Comparison of ENCODE assay signal across 18 cellular contexts in the genomic region with DNA sequence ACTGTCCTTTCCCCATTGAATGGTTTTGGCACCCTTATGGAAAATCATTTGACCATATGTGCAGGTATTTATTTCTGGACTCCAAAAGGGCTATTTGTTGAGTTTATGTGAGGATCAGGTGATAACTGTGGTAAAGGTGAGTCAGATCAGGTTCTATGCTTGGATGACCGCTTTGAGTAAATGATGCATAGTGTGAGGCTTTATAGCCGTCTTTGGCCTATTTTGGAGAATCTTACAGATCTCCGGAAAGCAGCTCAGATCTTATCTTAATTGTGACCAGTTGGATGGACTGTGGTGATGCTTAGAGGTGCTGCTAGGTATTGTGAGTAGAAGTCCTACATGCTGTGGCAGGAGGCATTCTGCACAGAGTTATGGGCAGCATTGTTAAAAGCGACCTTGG.
DNase-seq lines count a peak whose midpoint lies in the region; ATAC-seq and TF ChIP-seq lines count a peak whose summit lies in the region.
"Had no signal": no experiment of that assay in that cellular context is flagged by ENCODE, and none has a peak within 500 bp of the region (broad histone marks: within the 10 kb centered on the region; RNA-seq: fewer than 3 reads in every experiment).

No MANE protein-coding gene starts in this region.

- H3K27ac Mint-ChIP-seq in progenitor cell of endocrine pancreas: no peak overlapping the region
- H3K27ac Mint-ChIP-seq: activated CD4-positive, alpha-beta memory T cell treated with anti-CD3 and anti-CD28 coated beads for 36 hours; CD4-positive, alpha-beta T cell; T-helper 1 cell treated with Interleukin-12 subunit alpha and Interleukin-12 subunit beta and Interleukin-4 antibody, amounts not matched to agents 30 μg/mL and 1 μg/mL, for 36 hours had no signal

- H3K9me3 ChIP-seq in esophagus squamous epithelium: peaks cover 0 to 13% (median 7%) of the 10 kb centered on the region in 3 donors

- in situ Hi-C loops in Caki2 (cut with HindIII; ENCODE audit: low pct_unique_long_range_greater_than_20kb, low sequenced_read_pairs): no loop called here

- 91 to 92% methylated on average over 4 of the region's 4 CpGs for WGBS in esophagus squamous epithelium, 2 donors

- no peaks in the 10 kb centered on the region for H3K27me3 Mint-ChIP-seq in progenitor cell of endocrine pancreas
- H3K27me3 Mint-ChIP-seq: activated CD4-positive, alpha-beta memory T cell treated with anti-CD3 and anti-CD28 coated beads for 36 hours; CD4-positive, alpha-beta T cell had no signal

- TF ChIP-seq CTCF in progenitor cell of endocrine pancreas (IDR thresholded peaks at IDR 0.05; ENCODE audit: unreplicated experiment): no peak
- TF ChIP-seq CTCF in esophagus squamous epithelium (IDR thresholded peaks at IDR 0.05): no peak

- H3K36me3 ChIP-seq in esophagus squamous epithelium: no peaks in the 10 kb centered on the region
- H3K36me3 ChIP-seq: tibial artery had no signal

- peak; percentile 82 for ATAC-seq in GM19043 (IDR thresholded peaks at IDR 0.05; ENCODE audit: low read depth, unreplicated experiment)
- ATAC-seq in HG02852 (IDR thresholded peaks at IDR 0.05; ENCODE audit: unreplicated experiment): peak; percentile 87
- peak; percentile 83 for ATAC-seq in HG03520 (IDR thresholded peaks at IDR 0.05; ENCODE audit: unreplicated experiment)
- ATAC-seq: foreskin keratinocyte had no signal

- H3K4me1 Mint-ChIP-seq in progenitor cell of endocrine pancreas (ENCODE audit: low read depth): no peaks in the 10 kb centered on the region

- TF ChIP-seq POLR2A in esophagus squamous epithelium (IDR thresholded peaks at IDR 0.05): no peak

- H3K4me1 ChIP-seq in esophagus squamous epithelium: no peaks in the 10 kb centered on the region
- H3K4me1 ChIP-seq: tibial artery had no signal

- no peak overlapping the region for H3K27ac ChIP-seq in esophagus squamous epithelium
- H3K27ac ChIP-seq: foreskin keratinocyte, HL-60, PC-9, tibial artery had no signal

- peak; percentile 35 for DNase-seq in Caki2 (ENCODE audit: low read depth)
- no peak for DNase-seq in activated effector memory CD4-positive, alpha-beta T cell treated with anti-CD3 and anti-CD28 coated beads, Interleukin-2, amount 50 U/mL, for 16 hours
- no peak for DNase-seq in NCI-H774 (lab: John Stamatoyannopoulos, UW)
- DNase-seq in progenitor cell of endocrine pancreas (ENCODE audit: low spot score, unreplicated experiment): no peak
- no peak for DNase-seq in esophagus squamous epithelium (lab: John Stamatoyannopoulos, UW)
- DNase-seq: 8988T; activated CD4-positive, alpha-beta memory T cell treated with anti-CD3 and anti-CD28 coated beads for 36 hours; activated gamma-delta T cell; CD4-positive, alpha-beta T cell; effector CD8-positive, alpha-beta T cell; foreskin keratinocyte; PC-9; tibial artery had no signal

- H3K27me3 ChIP-seq in esophagus squamous epithelium: no peaks in the 10 kb centered on the region
- H3K27me3 ChIP-seq: foreskin keratinocyte, tibial artery had no signal

- H3K4me3 Mint-ChIP-seq in progenitor cell of endocrine pancreas (ENCODE audit: low read depth): no peak overlapping the region
- H3K4me3 Mint-ChIP-seq: activated CD4-positive, alpha-beta memory T cell treated with anti-CD3 and anti-CD28 coated beads for 36 hours; CD4-positive, alpha-beta T cell; T-helper 1 cell treated with Interleukin-12 subunit alpha and Interleukin-12 subunit beta and Interleukin-4 antibody, amounts not matched to agents 30 μg/mL and 1 μg/mL, for 36 hours had no signal

- peaks cover 8% of the 10 kb centered on the region for H3K36me3 Mint-ChIP-seq in progenitor cell of endocrine pancreas (ENCODE audit: insufficient read depth)

- intact Hi-C loops in esophagus squamous epithelium (cut with DNase I): no loop called here

- H3K9me3 Mint-ChIP-seq in progenitor cell of endocrine pancreas (ENCODE audit: low read depth): peaks cover 15% of the 10 kb centered on the region

- no peak overlapping the region for H3K4me3 ChIP-seq in esophagus squamous epithelium
- H3K4me3 ChIP-seq: PC-9, tibial artery had no signal
